In the genomic region with DNA sequence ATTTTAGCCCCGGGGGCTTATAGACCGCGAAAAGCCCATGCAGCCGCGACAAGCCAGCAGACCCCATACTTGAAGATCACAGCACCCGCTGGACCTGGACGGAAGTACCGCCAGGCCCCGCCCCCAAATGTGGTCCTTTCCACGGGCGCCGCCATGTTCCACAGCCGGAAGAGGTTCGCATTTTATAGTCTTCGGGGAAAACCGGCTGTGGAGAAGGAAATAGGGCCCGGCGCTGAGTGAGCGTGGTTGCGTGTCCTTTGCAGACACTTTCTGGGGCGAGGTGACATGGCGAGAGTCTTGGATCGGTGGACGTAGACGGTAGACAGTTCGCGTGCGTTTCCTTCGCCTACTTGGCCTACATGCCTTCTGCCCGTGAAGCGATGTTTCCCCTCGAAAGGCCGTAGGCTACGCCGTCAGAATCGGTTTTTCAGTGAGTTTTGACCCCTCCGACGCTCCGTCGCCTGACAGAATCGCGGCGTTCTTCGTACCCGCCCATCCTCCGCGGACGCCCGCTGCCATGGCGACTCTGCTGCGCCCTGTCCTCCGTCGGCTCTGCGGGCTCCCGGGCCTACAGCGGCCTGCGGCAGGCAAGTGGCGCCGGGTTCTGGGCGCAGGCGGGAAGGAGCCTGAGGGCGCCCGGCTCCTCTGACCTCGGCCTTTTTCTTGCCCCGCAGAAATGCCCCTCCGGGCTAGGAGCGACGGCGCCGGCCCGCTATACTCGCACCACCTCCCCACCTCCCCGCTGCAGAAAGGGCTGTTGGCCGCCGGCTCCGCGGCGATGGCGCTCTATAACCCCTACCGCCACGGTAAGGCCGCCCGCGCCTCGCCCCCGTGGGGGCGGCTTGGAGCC, we compare ENCODE assay signal across 8 cellular contexts. TPM values are rescaled to one million over a fixed set of nuclear protein-coding genes. Genes with fewer than 3 reads are reported as not detected.
A peak's percentile ranks its signal among the peaks of the same experiment; 100 is the strongest.
DNase-seq lines count a peak whose midpoint lies in the region; ATAC-seq and TF ChIP-seq lines count a peak whose summit lies in the region.

TSS of gene COQ4 (plus strand) at position 498 of the 850 bp plus-strand sequence. CDS start at position 518, 20 bp downstream.
TSS of gene TRUB2 (minus strand) at position 106 of the 850 bp plus-strand sequence. CDS start at position 67, 39 bp downstream.

- peaks cover 0 to 16% (median 2%) of the 10 kb centered on the region in 4 donors for H3K36me3 ChIP-seq in liver (ENCODE audit: control insufficient read depth in 4 of 4, insufficient read depth in 3 of 4, low read depth in 1 of 4, low read length in 3 of 4)

- peak; percentile 19 to 24 for TF ChIP-seq RAD21 in liver (IDR thresholded peaks at IDR 0.05)

- H3K27me3 ChIP-seq in liver (ENCODE audit: control insufficient read depth in 4 of 4, insufficient read depth in 4 of 4, low read length in 3 of 4): no peaks in the 10 kb centered on the region

- peak; percentile 80 for ATAC-seq in GM19438 (IDR thresholded peaks at IDR 0.05; ENCODE audit: low read depth, unreplicated experiment)
- ATAC-seq in HG03571 (IDR thresholded peaks at IDR 0.05; ENCODE audit: unreplicated experiment): peak; percentile 77

- DNase-seq in CD1c-positive myeloid dendritic cell (ENCODE audit: extremely low spot score): peak; percentile 97
- peak; percentile 97 for DNase-seq in NCI-H82 (lab: John Stamatoyannopoulos, UW)
- DNase-seq in activated CD4-positive, alpha-beta T cell treated with anti-CD3 and anti-CD28 coated beads, Interleukin-2, amount 50 U/mL, for 48 hours: peak; percentile 93 to 94
- DNase-seq in dermis microvascular lymphatic vessel endothelial cell (ENCODE audit: low read depth in 2 of 2): peak; percentile 92 to 95
- DNase-seq in stimulated activated CD4-positive, alpha-beta T cell treated with anti-CD3 and anti-CD28 coated beads, Interleukin-4, amount 100 ng/mL, for 1 hour: peak; percentile 92

- H3K9ac ChIP-seq in liver (ENCODE audit: low read depth in 1 of 2, low read length in 2 of 2): peak within 1 kb of the TSS; percentile 21 to 88

- peaks cover 9 to 38% (median 31%) of the 10 kb centered on the region in 4 donors for H3K4me1 ChIP-seq in liver (ENCODE audit: control insufficient read depth in 4 of 4, insufficient read depth in 4 of 4, low read length in 3 of 4)

- H3K9me3 ChIP-seq in liver (ENCODE audit: control insufficient read depth in 4 of 4, low read length in 3 of 4): no peaks in the 10 kb centered on the region

- peak within 1 kb of the TSS; percentile 69 to 89 (median 75) for H3K4me3 ChIP-seq in liver (ENCODE audit: low read depth in 1 of 3, low read length in 3 of 3)

- peak within 1 kb of the TSS; percentile 87 to 93 for H3K27ac ChIP-seq in liver (ENCODE audit: low read depth in 1 of 2, low read length in 2 of 2)

- under 1% methylated on average over 87 of the region's 87 CpGs for WGBS in liver

- no peak for TF ChIP-seq CTCF in liver (IDR thresholded peaks at IDR 0.05; ENCODE audit: low read depth, low read length, missing input control)

TF ChIP-seq in liver, 16 proteins besides CTCF, POLR2A, EP300 and RAD21:
- peak; percentile 28 to 33 for TF ChIP-seq HNF4A (conservative IDR thresholded peaks at IDR 0.05)
- TF ChIP-seq ATF3 (IDR thresholded peaks at IDR 0.05): peak; percentile 66
- TF ChIP-seq HNF4G (IDR thresholded peaks at IDR 0.05): no peak
- peak; percentile 64 for TF ChIP-seq SP1 (IDR thresholded peaks at IDR 0.05)
- TF ChIP-seq FOXA1 (IDR thresholded peaks at IDR 0.05): peak; percentile 44
- TF ChIP-seq ZBTB33 (IDR thresholded peaks at IDR 0.05): peak; percentile 95
- TF ChIP-seq FOXA2 (IDR thresholded peaks at IDR 0.05): no peak
- TF ChIP-seq YY1 (IDR thresholded peaks at IDR 0.05): peak; percentile 99
- TF ChIP-seq GABPA (IDR thresholded peaks at IDR 0.05 in 1 of 2, conservative IDR thresholded peaks at IDR 0.05 in 1 of 2): peak; percentile 97 to 99
- no peak for TF ChIP-seq JUND (IDR thresholded peaks at IDR 0.05)
- TF ChIP-seq RXRA (IDR thresholded peaks at IDR 0.05): peak; percentile 42 to 69
- TF ChIP-seq, protein P1, sequence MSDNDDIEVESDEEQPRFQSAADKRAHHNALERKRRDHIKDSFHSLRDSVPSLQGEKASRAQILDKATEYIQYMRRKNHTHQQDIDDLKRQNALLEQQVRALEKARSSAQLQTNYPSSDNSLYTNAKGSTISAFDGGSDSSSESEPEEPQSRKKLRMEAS (IDR thresholded peaks at IDR 0.05): peak; percentile 99
- TF ChIP-seq EGR1 (IDR thresholded peaks at IDR 0.05; ENCODE audit: low read depth in 2 of 2): peak; percentile 29 to 62
- peak; percentile 74 for TF ChIP-seq NR2F2 (IDR thresholded peaks at IDR 0.05)
- TF ChIP-seq TAF1 (conservative IDR thresholded peaks at IDR 0.05): no peak
- TF ChIP-seq REST (IDR thresholded peaks at IDR 0.05): peak; percentile 69
TF ChIP-seq in liver: peak in this region for 12.

RNA-seq across cellular contexts. Expression of gene COQ4, which starts in this region (rescaled TPM):
- total RNA-seq in dermis microvascular lymphatic vessel endothelial cell (23.4 and 30.3 TPM in 2 replicates), liver (10 to 100 TPM; 12.8 to 31.4 TPM)
- polyA plus RNA-seq in liver: 10 to 100 TPM; 36.2 to 53.3 TPM

RNA-seq across cellular contexts. Expression of gene TRUB2, which starts in this region (rescaled TPM):
- 27.5 and 27.7 TPM in 2 replicates for total RNA-seq in dermis microvascular lymphatic vessel endothelial cell
- 10 to 100 TPM; 12.7 to 13.3 TPM for total RNA-seq in liver
- 10 to 100 TPM; 25.4 to 35.8 TPM for polyA plus RNA-seq in liver

Comparison
In these comparisons a context has a peak if more than half of its experiments do, and no peak if none do; other contexts are left out.
1. Peak in every context shown above with its lines: DNase-seq, ATAC-seq, H3K4me3 ChIP-seq and H3K27ac ChIP-seq.